ENCODE assay signal across 8 cellular contexts in the genomic region with DNA sequence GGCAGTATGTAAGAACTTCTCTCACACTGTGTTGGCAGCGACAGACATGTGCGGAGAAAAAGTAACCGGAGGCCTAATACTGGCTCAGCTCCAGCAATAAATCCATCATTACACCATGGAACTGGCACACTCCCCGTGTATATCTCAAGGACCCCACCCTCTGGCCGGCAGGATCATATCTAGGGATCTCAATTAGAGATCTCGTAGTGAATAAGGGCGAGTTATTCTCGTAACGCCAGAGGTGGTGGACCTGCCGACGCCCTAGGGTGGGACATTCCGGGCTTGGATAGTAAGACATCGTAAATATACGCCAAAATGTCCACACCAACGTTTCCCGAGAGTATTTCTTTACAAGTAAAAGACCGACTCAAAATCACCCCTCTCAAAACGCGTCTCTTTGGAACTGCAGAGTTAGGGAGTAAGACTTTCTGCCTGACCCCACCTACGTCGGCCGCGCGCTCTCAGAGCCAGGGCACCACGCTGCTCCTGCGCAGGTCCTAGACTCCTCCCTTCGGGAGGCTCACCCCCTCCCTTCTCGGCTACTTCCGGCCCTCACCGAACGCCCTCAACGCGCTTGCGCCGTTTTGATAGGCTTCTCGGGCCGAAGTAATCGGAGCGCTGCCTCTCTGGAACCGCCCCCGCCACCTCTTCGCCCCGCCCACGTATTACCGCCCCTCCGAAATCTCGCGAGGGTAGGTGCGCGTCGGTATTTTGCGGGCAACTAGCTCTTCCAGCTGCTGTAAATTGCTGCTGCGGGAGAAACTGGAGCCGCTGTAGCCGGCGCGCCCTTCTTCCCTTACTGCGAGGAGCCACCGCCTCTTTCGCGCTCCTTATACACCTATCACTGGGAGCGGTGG. TPM values are rescaled to one million over a fixed set of nuclear protein-coding genes. Genes with fewer than 3 reads are reported as not detected.
DNase-seq lines count a peak whose midpoint lies in the region; TF ChIP-seq lines count a peak whose summit lies in the region.

A gene with protein sequence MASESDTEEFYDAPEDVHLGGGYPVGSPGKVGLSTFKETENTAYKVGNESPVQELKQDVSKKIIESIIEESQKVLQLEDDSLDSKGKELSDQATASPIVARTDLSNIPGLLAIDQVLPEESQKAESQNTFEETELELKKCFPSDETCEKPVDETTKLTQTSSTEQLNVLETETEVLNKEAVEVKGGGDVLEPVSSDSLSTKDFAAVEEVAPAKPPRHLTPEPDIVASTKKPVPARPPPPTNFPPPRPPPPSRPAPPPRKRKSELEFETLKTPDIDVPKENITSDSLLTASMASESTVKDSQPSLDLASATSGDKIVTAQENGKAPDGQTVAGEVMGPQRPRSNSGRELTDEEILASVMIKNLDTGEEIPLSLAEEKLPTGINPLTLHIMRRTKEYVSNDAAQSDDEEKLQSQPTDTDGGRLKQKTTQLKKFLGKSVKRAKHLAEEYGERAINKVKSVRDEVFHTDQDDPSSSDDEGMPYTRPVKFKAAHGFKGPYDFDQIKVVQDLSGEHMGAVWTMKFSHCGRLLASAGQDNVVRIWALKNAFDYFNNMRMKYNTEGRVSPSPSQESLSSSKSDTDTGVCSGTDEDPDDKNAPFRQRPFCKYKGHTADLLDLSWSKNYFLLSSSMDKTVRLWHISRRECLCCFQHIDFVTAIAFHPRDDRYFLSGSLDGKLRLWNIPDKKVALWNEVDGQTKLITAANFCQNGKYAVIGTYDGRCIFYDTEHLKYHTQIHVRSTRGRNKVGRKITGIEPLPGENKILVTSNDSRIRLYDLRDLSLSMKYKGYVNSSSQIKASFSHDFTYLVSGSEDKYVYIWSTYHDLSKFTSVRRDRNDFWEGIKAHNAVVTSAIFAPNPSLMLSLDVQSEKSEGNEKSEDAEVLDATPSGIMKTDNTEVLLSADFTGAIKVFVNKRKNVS (plus strand): TSS at position 706 of the 857 bp plus-strand sequence. CDS start 398 bp downstream, outside the sequence.

- H3K79me2 ChIP-seq in H9 (ENCODE audit: insufficient read depth, low read length), result peaks cover 17% of the 10 kb centered on the region; the same call in 1 of the 2 replicates

- no peak within 1 kb of the TSS for H2BK120ac ChIP-seq in H9 (ENCODE audit: low read depth, low read length, poor library complexity, severe bottlenecking)

- no peak within 1 kb of the TSS for H4K5ac ChIP-seq in H9 (ENCODE audit: insufficient read length, low read depth, low read length)

- no peaks in the 10 kb centered on the region; a peak in 1 of 5 replicates for H3K9me3 Mint-ChIP-seq in H9
- no peaks in the 10 kb centered on the region for H3K9me3 Mint-ChIP-seq in nephron
- no peaks in the 10 kb centered on the region for H3K9me3 Mint-ChIP-seq in stimulated activated naive CD8-positive, alpha-beta T cell treated with anti-CD3 and anti-CD28 coated beads, Interleukin-15, Interleukin-2, amounts not matched to agents 100 ng/mL and 50 ng/mL, for 24 hours

- H3K36me3 Mint-ChIP-seq in H9 (ENCODE audit: insufficient read depth in 1 of 3, low read depth in 3 of 3) (peaks cover 0 to 2% (median 0%) of the 10 kb centered on the region in 3 experiments; a peak in 2 of 7 replicates), nephron (ENCODE audit: low read depth) (no peaks in the 10 kb centered on the region)
- H3K36me3 Mint-ChIP-seq in stimulated activated naive CD8-positive, alpha-beta T cell treated with anti-CD3 and anti-CD28 coated beads, Interleukin-15, Interleukin-2, amounts not matched to agents 100 ng/mL and 50 ng/mL, for 24 hours (ENCODE audit: low read depth), result no peaks in the 10 kb centered on the region

- H3K18ac ChIP-seq in H9 (ENCODE audit: insufficient read length, low read depth, low read length), result peak within 1 kb of the TSS; percentile 76

- H3K4me3 ChIP-seq in MG63 (peak within 1 kb of the TSS; percentile 82), fibroblast of pulmonary artery (replicated peaks; ENCODE audit: low read depth, low read length) (peak within 1 kb of the TSS; percentile 82)

- H3K9ac ChIP-seq in H9 (ENCODE audit: extremely low read depth, insufficient read length, low read length), result peak within 1 kb of the TSS; percentile 83

- H3K9me3 ChIP-seq in H9 (ENCODE audit: control insufficient read depth, low read depth, low read length) (peaks cover 7% of the 10 kb centered on the region), MG63 (no peaks in the 10 kb centered on the region)

- no peak within 1 kb of the TSS for H2BK5ac ChIP-seq in H9 (ENCODE audit: insufficient read length, low read length)

- no peaks in the 10 kb centered on the region; the same call in 1 of the 2 replicates for H3K4me1 ChIP-seq in H9 (ENCODE audit: insufficient read depth, low read length)

- DNase-seq in ELR (ENCODE audit: low read depth) (peak; percentile 94), H9 (peak; percentile 93), MG63 (peak; percentile 92), SHP77 treated with DMSO at 0.1 percent for 48 hours (lab: John Stamatoyannopoulos, UW) (peak; percentile 80), fibroblast of pulmonary artery (ENCODE audit: low read depth) (peak; percentile 96)
- peak; percentile 96 for DNase-seq in activated effector memory CD4-positive, alpha-beta T cell treated with anti-CD3 and anti-CD28 coated beads, Interleukin-2, amount 50 U/mL, for 16 hours

- H4K91ac ChIP-seq in H9 (ENCODE audit: insufficient read length, low read depth, low read length), result no peak within 1 kb of the TSS

- H3K23ac ChIP-seq in H9 (ENCODE audit: insufficient read length, low read depth, low read length), result no peak within 1 kb of the TSS

- H3K4me1 Mint-ChIP-seq in H9, result peaks cover 14 to 42% of the 10 kb centered on the region in 2 experiments
- peaks cover 36% of the 10 kb centered on the region for H3K4me1 Mint-ChIP-seq in nephron
- peaks cover 37% of the 10 kb centered on the region for H3K4me1 Mint-ChIP-seq in stimulated activated naive CD8-positive, alpha-beta T cell treated with anti-CD3 and anti-CD28 coated beads, Interleukin-15, Interleukin-2, amounts not matched to agents 100 ng/mL and 50 ng/mL, for 24 hours (ENCODE audit: low read depth)

- H3K4ac ChIP-seq in H9 (ENCODE audit: low read depth, low read length), result no peak within 1 kb of the TSS

- TF ChIP-seq CTCF in H9 (conservative IDR thresholded peaks at IDR 0.05) (no peak), fibroblast of pulmonary artery (IDR thresholded peaks at IDR 0.05; ENCODE audit: low read length, missing control alignments) (no peak), nephron (IDR thresholded peaks at IDR 0.05; ENCODE audit: unreplicated experiment in 3 of 3) (no peak)

- no peak within 1 kb of the TSS for H2AFZ ChIP-seq in H9 (ENCODE audit: low read length)

- no peak within 1 kb of the TSS for H4K8ac ChIP-seq in H9 (replicated peaks; ENCODE audit: insufficient read length, low read depth, low read length)

- H3K27me3 Mint-ChIP-seq in H9 (ENCODE audit: low read depth) (no peaks in the 10 kb centered on the region), nephron (ENCODE audit: low read depth) (peaks cover 3% of the 10 kb centered on the region)
- H3K27me3 Mint-ChIP-seq in stimulated activated naive CD8-positive, alpha-beta T cell treated with anti-CD3 and anti-CD28 coated beads, Interleukin-15, Interleukin-2, amounts not matched to agents 100 ng/mL and 50 ng/mL, for 24 hours, result no peaks in the 10 kb centered on the region

- peak within 1 kb of the TSS; percentile 68 for H3K14ac ChIP-seq in H9 (ENCODE audit: insufficient read depth, low read length)

- no peak within 1 kb of the TSS for H3K56ac ChIP-seq in H9 (ENCODE audit: insufficient read length, low read depth, low read length)

- H3K27me3 ChIP-seq in H9 (ENCODE audit: insufficient read depth, low read length), result no peaks in the 10 kb centered on the region
- no peaks in the 10 kb centered on the region for H3K27me3 ChIP-seq in MG63

- H3K27ac Mint-ChIP-seq in H9 (peak within 1 kb of the TSS; percentile 96 to 98 (median 98)), nephron (peak within 1 kb of the TSS; percentile 96 to 100 (median 97))
- peak within 1 kb of the TSS; percentile 95 for H3K27ac Mint-ChIP-seq in stimulated activated naive CD8-positive, alpha-beta T cell treated with anti-CD3 and anti-CD28 coated beads, Interleukin-15, Interleukin-2, amounts not matched to agents 100 ng/mL and 50 ng/mL, for 24 hours

- peaks cover 4% of the 10 kb centered on the region for H3K23me2 ChIP-seq in H9 (ENCODE audit: insufficient read length, low read depth, low read length, poor library complexity, severe bottlenecking)

- H3K4me3 Mint-ChIP-seq in H9, result peak within 1 kb of the TSS; percentile 92 to 99
- H3K4me3 Mint-ChIP-seq in nephron, result peak within 1 kb of the TSS; percentile 97 to 100 (median 99)
- H3K4me3 Mint-ChIP-seq in stimulated activated naive CD8-positive, alpha-beta T cell treated with anti-CD3 and anti-CD28 coated beads, Interleukin-15, Interleukin-2, amounts not matched to agents 100 ng/mL and 50 ng/mL, for 24 hours, result peak within 1 kb of the TSS; percentile 96

- H3T11ph ChIP-seq in H9 (ENCODE audit: low read length), result no peak within 1 kb of the TSS

- H4K20me1 ChIP-seq in H9 (ENCODE audit: control insufficient read depth, insufficient read depth, insufficient read length), result no peaks in the 10 kb centered on the region

- H2BK15ac ChIP-seq in H9 (ENCODE audit: low read depth, low read length), result no peak within 1 kb of the TSS

- WGBS in H9 (ENCODE audit: extremely low coverage, insufficient read length, low lambda C conversion rate), result no CpG with 5 or more reads among the region's 62 CpGs

- no peak within 1 kb of the TSS for H2BK12ac ChIP-seq in H9 (ENCODE audit: insufficient read length, low read depth, low read length)

- H2BK20ac ChIP-seq in H9 (ENCODE audit: low read depth, low read length, poor library complexity, severe bottlenecking), result no peak within 1 kb of the TSS

- peak within 1 kb of the TSS; percentile 40 for H3K27ac ChIP-seq in H9 (ENCODE audit: insufficient read length, low read depth, low read length)

- H3K36me3 ChIP-seq in MG63, result no peaks in the 10 kb centered on the region

- H2AK5ac ChIP-seq in H9 (ENCODE audit: insufficient read length, low read length), result no peak within 1 kb of the TSS

- H3K4me2 ChIP-seq in H9 (ENCODE audit: insufficient read depth, insufficient read length, low read length), result peak within 1 kb of the TSS; percentile 93

- H3K79me1 ChIP-seq in H9 (ENCODE audit: insufficient read depth, low read depth, low read length, poor library complexity, severe bottlenecking), result no peaks in the 10 kb centered on the region

RNA-seq across cellular contexts. Expression of the gene that starts here (rescaled TPM):
- total RNA-seq in H9 (2021), result 27.7 and 29.6 TPM in 2 replicates
- total RNA-seq in MG63 (2014; rRNA removed; shearing (Covaris generic); ENCODE audit: low replicate concordance), result 6.1 and 6.3 TPM in 2 replicates

Comparison
In these comparisons a context has a peak if more than half of its experiments do, and no peak if none do; other contexts are left out.
1. Peak in every context shown above with its lines: DNase-seq, H3K4me3 ChIP-seq and H3K27ac ChIP-seq.